9 cellular contexts compared by ENCODE assay signal in the genomic region with DNA sequence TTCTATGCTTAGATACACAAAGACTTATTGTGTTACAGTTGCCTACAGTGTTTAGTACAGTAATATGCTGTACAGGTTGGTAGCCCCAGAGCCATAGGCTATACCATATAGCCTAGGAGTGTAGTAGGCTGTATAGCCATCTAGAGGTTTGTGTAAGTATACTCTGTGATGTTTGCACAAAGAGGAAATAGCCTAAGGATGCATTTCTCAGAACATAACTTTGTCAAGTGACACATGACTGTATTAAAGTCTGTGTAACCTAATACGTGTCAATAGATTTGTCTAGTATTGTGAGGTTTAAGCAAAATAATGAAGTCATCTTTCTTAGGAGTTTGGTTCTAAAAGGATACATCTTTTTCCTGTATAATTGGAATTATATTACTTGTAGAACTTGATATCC. TPM values are rescaled to one million over a fixed set of nuclear protein-coding genes. Genes with fewer than 3 reads are reported as not detected.
DNase-seq lines count a peak whose midpoint lies in the region; ATAC-seq, FAIRE-seq and TF ChIP-seq lines count a peak whose summit lies in the region.
"Had no signal": no experiment of that assay in that cellular context is flagged by ENCODE, and none has a peak within 500 bp of the region (broad histone marks: within the 10 kb centered on the region; RNA-seq: fewer than 3 reads in every experiment).

No MANE protein-coding gene starts in this region.

- no peak overlapping the region for H3K4me3 ChIP-seq in kidney (ENCODE audit: low read length in 2 of 2)
- H3K4me3 ChIP-seq in spleen: no peak overlapping the region

- H3K27me3 ChIP-seq in spleen (replicated peaks in 1 of 7): peaks cover 0 to 30% (median 7%) of the 10 kb centered on the region in 7 donors

- ATAC-seq in GM21619 (IDR thresholded peaks at IDR 0.05; ENCODE audit: unreplicated experiment) (peak; percentile 62), HG03469 (IDR thresholded peaks at IDR 0.05; ENCODE audit: unreplicated experiment) (peak; percentile 78)

- 42 to 64% (median 51%) methylated on average over 1 of the region's 1 CpG for WGBS in spleen, 5 donors

- no peak overlapping the region for H3K4me3 Mint-ChIP-seq in chondrocyte (ENCODE audit: unreplicated experiment)

- H3K9ac ChIP-seq in kidney (ENCODE audit: low read length in 2 of 2): no peak overlapping the region

- no peaks in the 10 kb centered on the region for H3K4me1 ChIP-seq in kidney (ENCODE audit: control insufficient read depth in 1 of 2, insufficient read depth in 1 of 2, low read depth in 1 of 2, low read length in 2 of 2)
- H3K4me1 ChIP-seq in spleen: peaks cover 0 to 16% (median 11%) of the 10 kb centered on the region in 6 donors

- no peak for TF ChIP-seq POLR2A in spleen (IDR thresholded peaks at IDR 0.05)

- no peaks in the 10 kb centered on the region for H3K9me3 ChIP-seq in kidney (ENCODE audit: control insufficient read depth in 1 of 2, low read length in 2 of 2)
- H3K9me3 ChIP-seq in spleen: no peaks in the 10 kb centered on the region

- H3K36me3 ChIP-seq in kidney (ENCODE audit: control insufficient read depth in 1 of 2, insufficient read depth in 2 of 2, low read length in 2 of 2): no peaks in the 10 kb centered on the region
- H3K36me3 ChIP-seq in spleen: no peaks in the 10 kb centered on the region

- no peak overlapping the region for H3K27ac Mint-ChIP-seq in chondrocyte (ENCODE audit: unreplicated experiment)

- H3K9me3 Mint-ChIP-seq in chondrocyte (ENCODE audit: low read depth): no peaks in the 10 kb centered on the region

- peaks cover 39% of the 10 kb centered on the region for H3K4me1 Mint-ChIP-seq in chondrocyte (ENCODE audit: low read depth)

- TF ChIP-seq CTCF in chondrocyte (IDR thresholded peaks at IDR 0.05) (peak; percentile 38), kidney (IDR thresholded peaks at IDR 0.05; ENCODE audit: borderline replicate concordance, extremely low read depth, insufficient read depth) (no peak), spleen (IDR thresholded peaks at IDR 0.05 in 8 of 11, conservative IDR thresholded peaks at IDR 0.05 in 3 of 11) (no peak)

- no peaks in the 10 kb centered on the region for H3K27me3 Mint-ChIP-seq in chondrocyte (ENCODE audit: low read depth)

- FAIRE-seq in GM18507 (lab: Jason Lieb, UNC): peak; percentile 63
- no peak for FAIRE-seq in kidney (lab: Jason Lieb, UNC)

- intact Hi-C loops in kidney (cut with DNase I) (no loop called here), spleen (cut with DNase I; ENCODE audit: low total_unique reads) (loop anchor here (10.0 kb wide), 1 partner anchor 154 kb away; no protein-coding TSS in a partner anchor)

- no peak overlapping the region for H3K27ac ChIP-seq in kidney (ENCODE audit: low read depth in 2 of 2, low read length in 2 of 2)
- H3K27ac ChIP-seq in spleen: no peak overlapping the region

- DNase-seq in GM18507 (ENCODE audit: extremely low spot score, insufficient read length, low read depth) (no peak), chondrocyte (ENCODE audit: low spot score) (no peak), NCI-H1105 treated with DMSO at 0.1 percent for 48 hours (lab: John Stamatoyannopoulos, UW) (no peak), anterior cingulate cortex (lab: John Stamatoyannopoulos, UW) (no peak), kidney (no peak), spleen (no peak)
- DNase-seq: NCI-H345 had no signal

- no peaks in the 10 kb centered on the region for H3K36me3 Mint-ChIP-seq in chondrocyte (ENCODE audit: low read depth)

RNA-seq across cellular contexts. Expression of gene ZC3H12C, which starts 5.5 kb away (rescaled TPM):
- total RNA-seq in chondrocyte: 8.9 to 10.2 TPM (median 10.1 TPM) in 3 replicates
- total RNA-seq in kidney: 14.3 TPM
- polyA plus RNA-seq in kidney (ENCODE audit: insufficient read depth, low read depth, low replicate concordance): 2.3 TPM
- total RNA-seq in spleen: 10 to 100 TPM in 1 of 7 donors, 1 to 10 TPM in 6; 3.9 to 10.4 (median 6.4) TPM
- 1 to 10 TPM in 1 of 3 donors, under 1 TPM in 2; 0.44 to 1.6 (median 0.46) TPM for polyA plus RNA-seq in spleen
